Comparison of ENCODE assay signal across 17 cellular contexts in the genomic region with DNA sequence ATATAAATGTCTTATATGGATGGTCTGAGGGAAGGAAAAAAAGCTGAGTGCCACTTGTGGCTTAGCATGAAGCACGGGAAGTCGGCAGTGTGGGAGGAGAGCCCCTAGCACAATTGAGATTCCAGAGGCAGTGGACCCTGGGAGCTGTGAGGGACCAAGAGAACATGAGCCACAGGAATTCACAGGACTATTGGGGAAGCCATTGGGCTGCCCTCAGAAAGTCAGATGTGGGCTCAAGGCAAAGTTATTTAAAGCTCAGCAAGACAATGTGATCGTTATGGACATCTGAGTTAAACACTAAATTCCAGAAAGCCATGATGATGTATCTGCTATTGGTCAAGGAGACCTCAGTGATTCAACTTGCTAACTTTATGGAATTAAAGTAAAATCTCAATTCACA.
DNase-seq lines count a peak whose midpoint lies in the region; ATAC-seq and TF ChIP-seq lines count a peak whose summit lies in the region.
"Had no signal": no experiment of that assay in that cellular context is flagged by ENCODE, and none has a peak within 500 bp of the region (broad histone marks: within the 10 kb centered on the region; RNA-seq: fewer than 3 reads in every experiment).

No MANE protein-coding gene starts in this region.

- H3K9me2 ChIP-seq in PC-3 (replicated peaks; ENCODE audit: low read length), result no peaks in the 10 kb centered on the region

- H3K4me2 ChIP-seq in smooth muscle cell (no peak overlapping the region), PC-3 (ENCODE audit: low read length) (no peak overlapping the region)

- H3K4me1 ChIP-seq in smooth muscle cell (ENCODE audit: low read depth) (no peaks in the 10 kb centered on the region), PC-3 (ENCODE audit: insufficient read depth, low read length) (peaks cover 13% of the 10 kb centered on the region)
- H3K4me1 ChIP-seq: Caco-2 had no signal

- no peak overlapping the region for H3K9ac ChIP-seq in smooth muscle cell (ENCODE audit: low read depth)
- H3K9ac ChIP-seq in PC-3 (ENCODE audit: low read length), result no peak overlapping the region

- H3K4me3 ChIP-seq in smooth muscle cell, result no peak overlapping the region
- no peak overlapping the region for H3K4me3 ChIP-seq in PC-3 (ENCODE audit: low read length)

- H3K27me3 ChIP-seq in smooth muscle cell (ENCODE audit: low read depth), result no peaks in the 10 kb centered on the region
- H3K27me3 ChIP-seq in PC-3 (ENCODE audit: low read length), result no peaks in the 10 kb centered on the region

- no TSS peak for BruUV-seq in PC-3 (replicated peaks; lab: Mats Ljungman, UMichigan)

- intact Hi-C loops in PC-3 (cut with micrococcal nuclease), result no loop called here

- no peaks in the 10 kb centered on the region for H3K9me3 ChIP-seq in smooth muscle cell (replicated peaks; ENCODE audit: low read depth)
- H3K9me3 ChIP-seq in PC-3 (ENCODE audit: low read length), result no peaks in the 10 kb centered on the region
- H3K9me3 ChIP-seq: Caco-2 had no signal

- no peak for ATAC-seq in PC-3
- ATAC-seq: HCT116, HepG2 had no signal

- peak; percentile 31 for DNase-seq in RPMI7951 (ENCODE audit: low read depth)
- DNase-seq in left kidney (ENCODE audit: low read depth, low spot score), result peak; percentile 29
- DNase-seq in smooth muscle cell (lab: John Stamatoyannopoulos, UW; ENCODE audit: unreplicated experiment), result no peak
- no peak for DNase-seq in NCI-H1048 (lab: John Stamatoyannopoulos, UW)
- no peak for DNase-seq in germinal center (ENCODE audit: low spot score)
- DNase-seq in PC-3, result no peak
- DNase-seq: ACHN; AML-193; Caco-2; CD4-positive, alpha-beta T cell; GDM1; GOT3; H7; HFFc6 had no signal

- peak overlapping the region; percentile 0 for H3K27ac ChIP-seq in smooth muscle cell (ENCODE audit: low read depth)
- H3K27ac ChIP-seq in PC-3 (ENCODE audit: low read length), result no peak overlapping the region
- H3K27ac ChIP-seq: C4-2B had no signal

- TF ChIP-seq CTCF in smooth muscle cell (IDR thresholded peaks at IDR 0.05; ENCODE audit: borderline replicate concordance, insufficient read depth, poor library complexity, severe bottlenecking), result no peak
- no peak for TF ChIP-seq CTCF in PC-3 (conservative IDR thresholded peaks at IDR 0.05; ENCODE audit: low read depth, low read length)

- H3K36me3 ChIP-seq in smooth muscle cell (ENCODE audit: low read depth) (no peaks in the 10 kb centered on the region), PC-3 (ENCODE audit: low read depth, low read length) (no peaks in the 10 kb centered on the region)

- H4K20me1 ChIP-seq in smooth muscle cell (ENCODE audit: low read depth), result no peaks in the 10 kb centered on the region
- H4K20me1 ChIP-seq in PC-3 (ENCODE audit: low read length), result no peaks in the 10 kb centered on the region

- no peaks in the 10 kb centered on the region for H3K79me2 ChIP-seq in smooth muscle cell (ENCODE audit: low read depth)
- no peaks in the 10 kb centered on the region for H3K79me2 ChIP-seq in PC-3 (ENCODE audit: low read length)

- CTCF ChIA-PET in PC-3 (lab: Charles Lee), result no interaction called here

- POLR2A ChIA-PET in PC-3 (lab: Charles Lee; ENCODE audit: unreplicated experiment), result no interaction called here

- H2AFZ ChIP-seq in smooth muscle cell (ENCODE audit: low read depth) (no peak overlapping the region), PC-3 (ENCODE audit: low read length) (no peak overlapping the region)

- no peaks in the 10 kb centered on the region for H3F3A ChIP-seq in smooth muscle cell (ENCODE audit: low read depth)
- no peaks in the 10 kb centered on the region for H3F3A ChIP-seq in PC-3 (ENCODE audit: low read length, unreplicated experiment)

- WGBS in smooth muscle cell (ENCODE audit: low lambda C conversion rate), result 56% methylated on average over 3 of the region's 3 CpGs

Comparison
In these comparisons a context has a peak if more than half of its experiments do, and no peak if none do; other contexts are left out.
1. DNase-seq: peak in RPMI7951 (single experiment) and left kidney (single experiment); none in smooth muscle cell (single experiment), NCI-H1048 (single experiment), germinal center (single experiment) and PC-3 (single experiment).